In the genomic region with DNA sequence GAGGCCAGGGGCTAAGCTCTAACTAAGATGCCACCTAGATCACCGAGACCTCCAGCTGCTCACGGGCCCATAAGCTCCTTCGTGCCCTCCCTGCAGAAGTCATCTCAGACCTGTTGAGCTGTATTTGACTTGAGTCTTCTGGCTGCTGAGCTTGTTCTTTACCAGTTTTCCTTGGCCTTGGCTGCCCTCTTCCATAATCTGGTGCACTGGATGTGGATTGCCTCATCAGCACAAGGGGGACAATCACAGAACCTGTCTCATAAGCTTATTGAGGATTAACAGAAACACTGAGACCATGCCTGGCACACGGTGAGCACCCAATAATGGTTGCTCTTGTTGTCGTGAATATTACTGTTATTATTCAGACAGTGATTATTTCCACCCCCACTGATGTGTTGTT, we compare ENCODE assay signal across 21 cellular contexts.
DNase-seq lines count a peak whose midpoint lies in the region; TF ChIP-seq lines count a peak whose summit lies in the region.
"Had no signal": no experiment of that assay in that cellular context is flagged by ENCODE, and none has a peak within 500 bp of the region (broad histone marks: within the 10 kb centered on the region; RNA-seq: fewer than 3 reads in every experiment).

No MANE protein-coding gene starts in this region.

- TF ChIP-seq CTCF in spleen (IDR thresholded peaks at IDR 0.05 in 8 of 11, conservative IDR thresholded peaks at IDR 0.05 in 3 of 11) = no peak

- H3K27ac ChIP-seq in spleen (no peak overlapping the region), substantia nigra (ENCODE audit: low read depth, low read length, poor library complexity, severe bottlenecking) (no peak overlapping the region)
- H3K27ac ChIP-seq: 22Rv1; A549; BLaER1 treated with 17β-estradiol and CSF1 and Interleukin-3, amounts not matched to agents 10 nM and 100 nM; C4-2B had no signal

- DNase-seq in NCI-H82 (lab: John Stamatoyannopoulos, UW) = peak; percentile 28
- DNase-seq in NCI-H82 treated with DMSO at 0.1 percent for 48 hours (lab: John Stamatoyannopoulos, UW; ENCODE audit: unreplicated experiment) = no peak
- peak; percentile 51 for DNase-seq in mesenteric fat pad (ENCODE audit: low spot score)
- DNase-seq in spleen = peak; percentile 5
- DNase-seq in substantia nigra (lab: John Stamatoyannopoulos, UW) = no peak
- DNase-seq in islet precursor cell = no peak
- no peak for DNase-seq in DMS79 treated with DMSO at 0.1 percent for 48 hours (lab: John Stamatoyannopoulos, UW)
- DNase-seq: AML-193; Caco-2; Calu3; CD4-positive, alpha-beta T cell; CD8-positive, alpha-beta T cell; DMS 273 treated with DMSO at 0.1 percent for 48 hours; DMS153; DMS53; DMS79; GF-D8 had no signal

- H3K4me3 ChIP-seq in spleen = no peak overlapping the region
- H3K4me3 ChIP-seq: A549; BLaER1 treated with 17β-estradiol and CSF1 and Interleukin-3, amounts not matched to agents 10 nM and 100 nM had no signal

- H3K36me3 ChIP-seq in spleen = no peaks in the 10 kb centered on the region
- H3K36me3 ChIP-seq: BLaER1 treated with 17β-estradiol and CSF1 and Interleukin-3, amounts not matched to agents 10 nM and 100 nM had no signal

- 87 to 96% (median 91%) methylated on average over 5 of the region's 5 CpGs for WGBS in spleen, 5 donors

- peaks cover 0 to 8% (median 0%) of the 10 kb centered on the region in 6 donors for H3K4me1 ChIP-seq in spleen
- H3K4me1 ChIP-seq: A549; BLaER1 treated with 17β-estradiol and CSF1 and Interleukin-3, amounts not matched to agents 10 nM and 100 nM; Caco-2 had no signal

- intact Hi-C loops in spleen (cut with DNase I; ENCODE audit: low total_unique reads) = no loop called here

- no peak for TF ChIP-seq POLR2A in spleen (IDR thresholded peaks at IDR 0.05)

- H3K9me3 ChIP-seq in spleen = peaks cover 0 to 15% (median 8%) of the 10 kb centered on the region in 8 donors
- H3K9me3 ChIP-seq: A549, Caco-2 had no signal

- H3K27me3 ChIP-seq in spleen (replicated peaks in 1 of 7) = no peaks in the 10 kb centered on the region
- H3K27me3 ChIP-seq: BLaER1 treated with 17β-estradiol and CSF1 and Interleukin-3, amounts not matched to agents 10 nM and 100 nM had no signal

Comparison
In these comparisons a context has a peak if more than half of its experiments do, and no peak if none do; other contexts are left out.
1. DNase-seq: peak in NCI-H82 (single experiment), mesenteric fat pad (single experiment) and spleen (single experiment); none in NCI-H82 treated with DMSO at 0.1 percent for 48 hours (single experiment), substantia nigra (0 of 49), islet precursor cell (single experiment) and DMS79 treated with DMSO at 0.1 percent for 48 hours (single experiment).